In genomic region chr10:16242859-16243613, GRCh38 we compare ENCODE assay signal across 1 cellular context.
A peak's percentile ranks its signal among the peaks of the same experiment; 100 is the strongest.
TF ChIP-seq lines count a peak whose summit lies in the region.

No MANE protein-coding gene starts in this region.

TF ChIP-seq in GM23338, 12 proteins besides CTCF, POLR2A, EP300 and RAD21 (continued from another document):
- TF ChIP-seq, protein P1, sequence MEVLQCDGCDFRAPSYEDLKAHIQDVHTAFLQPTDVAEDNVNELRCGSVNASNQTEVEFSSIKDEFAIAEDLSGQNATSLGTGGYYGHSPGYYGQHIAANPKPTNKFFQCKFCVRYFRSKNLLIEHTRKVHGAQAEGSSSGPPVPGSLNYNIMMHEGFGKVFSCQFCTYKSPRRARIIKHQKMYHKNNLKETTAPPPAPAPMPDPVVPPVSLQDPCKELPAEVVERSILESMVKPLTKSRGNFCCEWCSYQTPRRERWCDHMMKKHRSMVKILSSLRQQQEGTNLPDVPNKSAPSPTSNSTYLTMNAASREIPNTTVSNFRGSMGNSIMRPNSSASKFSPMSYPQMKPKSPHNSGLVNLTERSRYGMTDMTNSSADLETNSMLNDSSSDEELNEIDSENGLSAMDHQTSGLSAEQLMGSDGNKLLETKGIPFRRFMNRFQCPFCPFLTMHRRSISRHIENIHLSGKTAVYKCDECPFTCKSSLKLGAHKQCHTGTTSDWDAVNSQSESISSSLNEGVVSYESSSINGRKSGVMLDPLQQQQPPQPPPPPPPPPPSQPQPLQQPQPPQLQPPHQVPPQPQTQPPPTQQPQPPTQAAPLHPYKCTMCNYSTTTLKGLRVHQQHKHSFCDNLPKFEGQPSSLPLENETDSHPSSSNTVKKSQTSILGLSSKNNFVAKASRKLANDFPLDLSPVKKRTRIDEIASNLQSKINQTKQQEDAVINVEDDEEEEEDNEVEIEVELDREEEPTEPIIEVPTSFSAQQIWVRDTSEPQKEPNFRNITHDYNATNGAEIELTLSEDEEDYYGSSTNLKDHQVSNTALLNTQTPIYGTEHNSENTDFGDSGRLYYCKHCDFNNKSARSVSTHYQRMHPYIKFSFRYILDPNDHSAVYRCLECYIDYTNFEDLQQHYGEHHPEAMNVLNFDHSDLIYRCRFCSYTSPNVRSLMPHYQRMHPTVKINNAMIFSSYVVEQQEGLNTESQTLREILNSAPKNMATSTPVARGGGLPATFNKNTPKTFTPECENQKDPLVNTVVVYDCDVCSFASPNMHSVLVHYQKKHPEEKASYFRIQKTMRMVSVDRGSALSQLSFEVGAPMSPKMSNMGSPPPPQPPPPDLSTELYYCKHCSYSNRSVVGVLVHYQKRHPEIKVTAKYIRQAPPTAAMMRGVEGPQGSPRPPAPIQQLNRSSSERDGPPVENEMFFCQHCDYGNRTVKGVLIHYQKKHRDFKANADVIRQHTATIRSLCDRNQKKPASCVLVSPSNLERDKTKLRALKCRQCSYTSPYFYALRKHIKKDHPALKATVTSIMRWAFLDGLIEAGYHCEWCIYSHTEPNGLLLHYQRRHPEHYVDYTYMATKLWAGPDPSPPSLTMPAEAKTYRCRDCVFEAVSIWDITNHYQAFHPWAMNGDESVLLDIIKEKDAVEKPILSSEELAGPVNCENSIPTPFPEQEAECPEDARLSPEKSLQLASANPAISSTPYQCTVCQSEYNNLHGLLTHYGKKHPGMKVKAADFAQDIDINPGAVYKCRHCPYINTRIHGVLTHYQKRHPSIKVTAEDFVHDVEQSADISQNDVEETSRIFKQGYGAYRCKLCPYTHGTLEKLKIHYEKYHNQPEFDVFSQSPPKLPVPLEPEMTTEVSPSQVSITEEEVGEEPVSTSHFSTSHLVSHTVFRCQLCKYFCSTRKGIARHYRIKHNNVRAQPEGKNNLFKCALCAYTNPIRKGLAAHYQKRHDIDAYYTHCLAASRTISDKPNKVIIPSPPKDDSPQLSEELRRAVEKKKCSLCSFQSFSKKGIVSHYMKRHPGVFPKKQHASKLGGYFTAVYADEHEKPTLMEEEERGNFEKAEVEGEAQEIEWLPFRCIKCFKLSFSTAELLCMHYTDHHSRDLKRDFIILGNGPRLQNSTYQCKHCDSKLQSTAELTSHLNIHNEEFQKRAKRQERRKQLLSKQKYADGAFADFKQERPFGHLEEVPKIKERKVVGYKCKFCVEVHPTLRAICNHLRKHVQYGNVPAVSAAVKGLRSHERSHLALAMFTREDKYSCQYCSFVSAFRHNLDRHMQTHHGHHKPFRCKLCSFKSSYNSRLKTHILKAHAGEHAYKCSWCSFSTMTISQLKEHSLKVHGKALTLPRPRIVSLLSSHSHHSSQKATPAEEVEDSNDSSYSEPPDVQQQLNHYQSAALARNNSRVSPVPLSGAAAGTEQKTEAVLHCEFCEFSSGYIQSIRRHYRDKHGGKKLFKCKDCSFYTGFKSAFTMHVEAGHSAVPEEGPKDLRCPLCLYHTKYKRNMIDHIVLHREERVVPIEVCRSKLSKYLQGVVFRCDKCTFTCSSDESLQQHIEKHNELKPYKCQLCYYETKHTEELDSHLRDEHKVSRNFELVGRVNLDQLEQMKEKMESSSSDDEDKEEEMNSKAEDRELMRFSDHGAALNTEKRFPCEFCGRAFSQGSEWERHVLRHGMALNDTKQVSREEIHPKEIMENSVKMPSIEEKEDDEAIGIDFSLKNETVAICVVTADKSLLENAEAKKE (CRISPR knock-in tag; IDR thresholded peaks at IDR 0.05), result peak; percentile 100
- TF ChIP-seq REST (IDR thresholded peaks at IDR 0.05; ENCODE audit: unreplicated experiment), result no peak
